22 cellular contexts compared by ENCODE assay signal in the genomic region with DNA sequence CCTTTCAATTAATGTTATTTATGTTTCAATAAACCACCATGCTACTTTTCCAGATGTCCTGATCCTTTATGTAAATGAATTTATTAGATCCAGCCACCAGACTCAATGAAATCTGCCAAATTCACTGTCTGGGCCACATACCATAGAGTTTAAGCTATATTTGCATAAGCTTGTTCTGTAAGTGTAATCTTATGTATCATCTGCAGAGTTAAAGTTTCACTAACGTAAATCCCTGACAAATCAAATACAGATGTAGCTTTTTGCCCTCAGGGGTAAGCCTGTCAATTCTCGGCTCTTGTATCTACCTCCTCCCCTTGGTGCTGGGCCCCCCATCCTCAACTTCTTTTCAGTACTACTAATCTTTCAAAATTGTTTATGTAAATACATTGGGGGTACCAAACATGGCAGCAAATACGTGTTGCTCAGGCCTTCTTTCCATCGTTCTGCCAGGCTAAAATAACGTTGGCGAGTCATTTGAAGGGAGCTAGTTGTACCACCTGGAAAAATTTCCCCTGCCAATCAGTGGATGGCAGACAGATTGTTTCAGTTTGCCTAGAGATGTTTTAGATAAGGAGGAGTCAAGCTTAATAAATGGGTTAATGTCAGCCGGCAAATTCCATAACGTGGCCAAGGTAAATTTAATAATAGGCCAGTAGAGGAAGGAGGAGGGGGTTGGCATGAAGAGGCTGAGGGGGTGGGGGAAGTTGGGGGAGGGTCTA.
"Had no signal": no experiment of that assay in that cellular context is flagged by ENCODE, and none has a peak within 500 bp of the region (broad histone marks: within the 10 kb centered on the region; RNA-seq: fewer than 3 reads in every experiment).

No MANE protein-coding gene starts in this region.

- DNase-seq: activated CD4-positive, alpha-beta memory T cell treated with anti-CD3 and anti-CD28 coated beads, Interleukin-2, amount 10 ng/mL, durations not matched to agents 7 days and 5 days; activated CD4-positive, alpha-beta T cell treated with anti-CD3 and anti-CD28 coated beads for 48 hours; activated CD4-positive, CD25-positive, alpha-beta regulatory T cell; activated CD8-positive, alpha-beta memory T cell treated with anti-CD3 and anti-CD28 coated beads, Interleukin-2, amount 10 ng/mL, durations not matched to agents 7 days and 5 days; activated naive CD4-positive, alpha-beta T cell; activated naive CD8-positive, alpha-beta T cell treated with anti-CD3 and anti-CD28 coated beads for 36 hours; body of pancreas; caudate nucleus; effector memory CD8-positive, alpha-beta T cell; foreskin keratinocyte; glutamatergic neuron; hypothalamus; midbrain; occipital lobe; stimulated activated naive CD8-positive, alpha-beta T cell treated with anti-CD3 and anti-CD28 coated beads, Interleukin-15, amount 100 ng/mL, for 72 hours; transverse colon had no signal

- H3K4me3 Mint-ChIP-seq: activated CD4-positive, alpha-beta memory T cell treated with anti-CD3 and anti-CD28 coated beads, Interleukin-2, amount 10 ng/mL, durations not matched to agents 7 days and 5 days; activated CD8-positive, alpha-beta memory T cell treated with anti-CD3 and anti-CD28 coated beads, Interleukin-2, amount 10 ng/mL, durations not matched to agents 7 days and 5 days; activated naive CD8-positive, alpha-beta T cell treated with anti-CD3 and anti-CD28 coated beads for 36 hours; effector memory CD8-positive, alpha-beta T cell; stimulated activated naive CD8-positive, alpha-beta T cell treated with anti-CD3 and anti-CD28 coated beads, Interleukin-15, amount 100 ng/mL, for 72 hours had no signal

- H3K4me1 ChIP-seq: body of pancreas, foreskin keratinocyte, right atrium auricular region, suprapubic skin, transverse colon, vagina had no signal

- H3K27ac ChIP-seq: body of pancreas, foreskin keratinocyte, right atrium auricular region, suprapubic skin, transverse colon, vagina had no signal

- H3K9me3 Mint-ChIP-seq: activated CD4-positive, alpha-beta memory T cell treated with anti-CD3 and anti-CD28 coated beads, Interleukin-2, amount 10 ng/mL, durations not matched to agents 7 days and 5 days; activated naive CD8-positive, alpha-beta T cell treated with anti-CD3 and anti-CD28 coated beads for 36 hours; effector memory CD8-positive, alpha-beta T cell; stimulated activated naive CD8-positive, alpha-beta T cell treated with anti-CD3 and anti-CD28 coated beads, Interleukin-15, amount 100 ng/mL, for 72 hours had no signal

- H3K9me3 ChIP-seq: body of pancreas, right atrium auricular region, suprapubic skin, transverse colon, vagina had no signal

- H3K4me3 ChIP-seq: body of pancreas, lung, right atrium auricular region, suprapubic skin, transverse colon, vagina had no signal

- H3K27me3 ChIP-seq: body of pancreas, right atrium auricular region, suprapubic skin, transverse colon, vagina had no signal

- H3K27ac Mint-ChIP-seq: activated CD4-positive, alpha-beta memory T cell treated with anti-CD3 and anti-CD28 coated beads, Interleukin-2, amount 10 ng/mL, durations not matched to agents 7 days and 5 days; activated CD8-positive, alpha-beta memory T cell treated with anti-CD3 and anti-CD28 coated beads, Interleukin-2, amount 10 ng/mL, durations not matched to agents 7 days and 5 days; activated naive CD8-positive, alpha-beta T cell treated with anti-CD3 and anti-CD28 coated beads for 36 hours; effector memory CD8-positive, alpha-beta T cell; progenitor cell of endocrine pancreas had no signal

- H3K4me1 Mint-ChIP-seq: activated CD4-positive, alpha-beta memory T cell treated with anti-CD3 and anti-CD28 coated beads, Interleukin-2, amount 10 ng/mL, durations not matched to agents 7 days and 5 days; activated CD8-positive, alpha-beta memory T cell treated with anti-CD3 and anti-CD28 coated beads, Interleukin-2, amount 10 ng/mL, durations not matched to agents 7 days and 5 days; activated naive CD8-positive, alpha-beta T cell treated with anti-CD3 and anti-CD28 coated beads for 36 hours; stimulated activated naive CD8-positive, alpha-beta T cell treated with anti-CD3 and anti-CD28 coated beads, Interleukin-15, amount 100 ng/mL, for 72 hours had no signal

- H3K36me3 ChIP-seq: right atrium auricular region, suprapubic skin, transverse colon, vagina had no signal

- H3K36me3 Mint-ChIP-seq: activated CD8-positive, alpha-beta memory T cell treated with anti-CD3 and anti-CD28 coated beads, Interleukin-2, amount 10 ng/mL, durations not matched to agents 7 days and 5 days; activated naive CD8-positive, alpha-beta T cell treated with anti-CD3 and anti-CD28 coated beads for 36 hours had no signal

- ATAC-seq: activated CD8-positive, alpha-beta memory T cell treated with anti-CD3 and anti-CD28 coated beads, Interleukin-2, amount 10 ng/mL, durations not matched to agents 7 days and 5 days; effector memory CD8-positive, alpha-beta T cell; foreskin keratinocyte; left lobe of liver; stimulated activated naive CD8-positive, alpha-beta T cell treated with anti-CD3 and anti-CD28 coated beads, Interleukin-15, amount 100 ng/mL, for 72 hours had no signal

- H3K27me3 Mint-ChIP-seq: activated naive CD8-positive, alpha-beta T cell treated with anti-CD3 and anti-CD28 coated beads for 36 hours had no signal
